8 cellular contexts compared by ENCODE assay signal in the genomic region with DNA sequence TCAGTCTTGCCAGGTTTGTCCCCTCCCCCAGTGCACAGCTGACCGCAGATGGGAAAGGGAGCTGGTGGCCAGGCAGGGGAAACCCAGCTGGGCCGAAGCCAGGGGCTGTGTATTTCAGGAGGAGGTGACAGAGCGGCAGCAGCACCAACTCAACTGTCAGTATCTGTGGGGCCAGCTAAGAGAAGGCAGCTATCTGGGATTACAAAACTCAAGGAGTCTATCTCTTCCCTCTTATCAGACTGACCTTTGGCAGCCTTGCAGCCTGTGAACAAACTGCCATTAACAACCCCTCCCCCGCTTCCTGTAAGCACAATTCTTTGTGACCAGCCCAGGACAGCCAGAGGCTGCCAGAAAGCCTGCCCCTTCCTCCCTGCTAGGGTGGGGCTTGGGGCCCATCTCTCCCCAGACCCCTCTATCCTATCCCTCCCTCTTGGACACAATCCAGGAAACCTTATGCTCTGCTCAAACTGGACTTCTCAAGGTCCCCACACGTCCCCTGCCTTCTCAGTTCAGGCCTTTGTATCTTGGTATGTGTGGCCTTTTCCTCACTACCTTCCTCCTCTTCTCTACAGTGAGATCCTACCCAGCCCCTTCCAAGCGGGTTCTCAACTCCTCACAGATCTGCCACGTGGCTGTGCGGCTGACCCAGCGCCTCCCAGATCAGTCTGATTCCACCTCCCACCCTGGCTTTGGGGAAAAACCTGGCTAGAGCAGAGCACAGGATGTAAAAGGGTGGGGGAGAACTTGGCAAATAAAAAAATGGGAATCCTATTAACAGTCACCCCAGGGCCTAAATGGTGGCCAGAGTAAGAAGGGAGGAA. TPM values are rescaled to one million over a fixed set of nuclear protein-coding genes. Genes with fewer than 3 reads are reported as not detected.
DNase-seq lines count a peak whose midpoint lies in the region; ATAC-seq and TF ChIP-seq lines count a peak whose summit lies in the region.

No MANE protein-coding gene starts in this region.

- H3K4me1 ChIP-seq in upper lobe of right lung, result peaks cover 63% of the 10 kb centered on the region

- no peaks in the 10 kb centered on the region for H3K27me3 Mint-ChIP-seq in nephron progenitor cell (ENCODE audit: low read depth, poor library complexity)

- H3K4me3 Mint-ChIP-seq in nephron progenitor cell, result peak overlapping the region; percentile 63

- peak overlapping the region; percentile 9 for H3K4me3 ChIP-seq in fibroblast of the aortic adventitia (ENCODE audit: low read depth, low read length)
- peak overlapping the region; percentile 5 for H3K4me3 ChIP-seq in upper lobe of right lung

- no peaks in the 10 kb centered on the region for H3K9me3 ChIP-seq in upper lobe of right lung

- H3K36me3 Mint-ChIP-seq in nephron progenitor cell (ENCODE audit: low read depth), result peaks cover 9% of the 10 kb centered on the region

- peaks cover 80% of the 10 kb centered on the region for H3K4me1 Mint-ChIP-seq in nephron progenitor cell

- peak; percentile 81 for ATAC-seq in upper lobe of right lung

- no peaks in the 10 kb centered on the region for H3K36me3 ChIP-seq in upper lobe of right lung

- no peaks in the 10 kb centered on the region for H3K27me3 ChIP-seq in upper lobe of right lung

- intact Hi-C loops in upper lobe of right lung (cut with DNase I), result no loop called here

- H3K9me3 Mint-ChIP-seq in nephron progenitor cell, result no peaks in the 10 kb centered on the region

- DNase-seq in DMS153 (lab: John Stamatoyannopoulos, UW), result peak; percentile 68
- DNase-seq in H4 (ENCODE audit: low spot score), result peak; percentile 98
- DNase-seq in NCI-H524 treated with DMSO at 0.1 percent for 48 hours (lab: John Stamatoyannopoulos, UW), result peak; percentile 32
- peak; percentile 50 for DNase-seq in activated CD8-positive, alpha-beta memory T cell treated with anti-CD3 and anti-CD28 coated beads, Interleukin-2, amount 50 U/mL, for 4 hours
- peak; percentile 96 for DNase-seq in fibroblast of the aortic adventitia (ENCODE audit: low read depth)
- DNase-seq in nephron progenitor cell, result peak; percentile 49
- DNase-seq in upper lobe of right lung, result peak; percentile 93
- no peak for DNase-seq in NCI-H2081 (lab: John Stamatoyannopoulos, UW)

- peak overlapping the region; percentile 96 for H3K27ac Mint-ChIP-seq in nephron progenitor cell

- no peak for TF ChIP-seq CTCF in fibroblast of the aortic adventitia (IDR thresholded peaks at IDR 0.05; ENCODE audit: insufficient read depth, low read length)
- TF ChIP-seq CTCF in nephron progenitor cell (IDR thresholded peaks at IDR 0.05), result no peak
- TF ChIP-seq CTCF in upper lobe of right lung (IDR thresholded peaks at IDR 0.05), result no peak

- peak overlapping the region; percentile 87 for H3K27ac ChIP-seq in upper lobe of right lung

RNA-seq across cellular contexts. Expression of a gene that starts 10.5 kb away (rescaled TPM):
- total RNA-seq in H4 (2014; rRNA removed; shearing (Covaris generic)), result 20.8 and 30.6 TPM in 2 replicates
- total RNA-seq in fibroblast of the aortic adventitia (ENCODE audit: low replicate concordance) (16.7 and 18.9 TPM in 2 replicates), upper lobe of right lung (30.9 TPM)

RNA-seq across cellular contexts. Expression of a gene that starts 26.0 kb away (rescaled TPM):
- 2.0 and 2.9 TPM in 2 replicates for total RNA-seq in H4 (2014; rRNA removed; shearing (Covaris generic))
- total RNA-seq in fibroblast of the aortic adventitia (ENCODE audit: low replicate concordance) (8.1 and 8.9 TPM in 2 replicates), upper lobe of right lung (26.0 TPM)

Comparison
In these comparisons a context has a peak if more than half of its experiments do, and no peak if none do; other contexts are left out.
1. DNase-seq: peak in DMS153 (single experiment), H4 (single experiment), NCI-H524 treated with DMSO at 0.1 percent for 48 hours (single experiment), activated CD8-positive, alpha-beta memory T cell treated with anti-CD3 and anti-CD28 coated beads, Interleukin-2, amount 50 U/mL, for 4 hours (single experiment), fibroblast of the aortic adventitia (single experiment), nephron progenitor cell (single experiment) and upper lobe of right lung (single experiment); none in NCI-H2081 (0 of 2).